ENCODE assay signal across 15 cellular contexts in the genomic region with DNA sequence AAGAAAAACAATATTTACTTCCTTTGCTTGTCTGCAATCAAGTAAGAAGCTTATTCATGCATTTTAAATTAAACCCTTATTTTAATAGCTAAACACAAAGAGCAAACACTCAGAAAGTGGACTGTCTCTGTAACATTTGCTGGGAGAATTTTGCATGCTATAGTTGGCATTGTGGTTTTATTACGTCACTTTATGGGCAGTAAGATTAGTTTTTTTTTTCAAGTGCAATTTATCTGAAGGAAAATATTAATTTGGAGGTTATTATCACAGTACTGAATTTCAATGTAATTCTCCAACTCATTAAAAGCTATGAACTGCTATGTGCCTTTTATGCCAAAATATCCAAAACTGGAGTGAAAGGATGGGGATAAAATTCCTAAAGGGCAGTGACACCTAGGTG.
"Had no signal": no experiment of that assay in that cellular context is flagged by ENCODE, and none has a peak within 500 bp of the region (broad histone marks: within the 10 kb centered on the region; RNA-seq: fewer than 3 reads in every experiment).

No MANE protein-coding gene starts in this region.

- DNase-seq: activated B cell treated with CpG ODN at 0.5 μM for 24 hours; activated CD4-positive, alpha-beta memory T cell treated with anti-CD3 and anti-CD28 coated beads, Interleukin-2, amount 10 ng/mL, durations not matched to agents 7 days and 5 days; activated CD4-positive, alpha-beta T cell treated with anti-CD3 and anti-CD28 coated beads for 4 hours; activated CD8-positive, alpha-beta memory T cell treated with anti-CD3 and anti-CD28 coated beads, Interleukin-2, amount 10 ng/mL, durations not matched to agents 7 days and 5 days; amygdala; effector CD8-positive, alpha-beta T cell; esophagus squamous epithelium; kidney; midbrain; stimulated activated naive B cell treated with anti-CD40 and anti-IgM and Interleukin-4, amounts not matched to agents 10 μg/mL and 1 μg/mL and 100 μg/mL, for 72 hours; upper lobe of left lung had no signal

- H3K4me1 ChIP-seq: parathyroid adenoma, upper lobe of left lung had no signal

- H3K36me3 ChIP-seq: cardiac muscle cell, esophagus squamous epithelium, thoracic aorta, upper lobe of left lung had no signal

- H3K27ac ChIP-seq: cardiac muscle cell, esophagus squamous epithelium, parathyroid adenoma, thoracic aorta, upper lobe of left lung had no signal

- H3K9ac ChIP-seq: parathyroid adenoma had no signal

- H3K79me2 ChIP-seq: parathyroid adenoma had no signal

- H2AFZ ChIP-seq: parathyroid adenoma had no signal

- H3K4me3 ChIP-seq: cardiac muscle cell, esophagus squamous epithelium, lung, thoracic aorta, upper lobe of left lung had no signal

- H3K9me3 ChIP-seq: esophagus squamous epithelium, thoracic aorta, upper lobe of left lung had no signal

- H3K27me3 ChIP-seq: cardiac muscle cell, esophagus squamous epithelium, upper lobe of left lung had no signal
